Comparison of ENCODE assay signal across 8 cellular contexts in the genomic region with DNA sequence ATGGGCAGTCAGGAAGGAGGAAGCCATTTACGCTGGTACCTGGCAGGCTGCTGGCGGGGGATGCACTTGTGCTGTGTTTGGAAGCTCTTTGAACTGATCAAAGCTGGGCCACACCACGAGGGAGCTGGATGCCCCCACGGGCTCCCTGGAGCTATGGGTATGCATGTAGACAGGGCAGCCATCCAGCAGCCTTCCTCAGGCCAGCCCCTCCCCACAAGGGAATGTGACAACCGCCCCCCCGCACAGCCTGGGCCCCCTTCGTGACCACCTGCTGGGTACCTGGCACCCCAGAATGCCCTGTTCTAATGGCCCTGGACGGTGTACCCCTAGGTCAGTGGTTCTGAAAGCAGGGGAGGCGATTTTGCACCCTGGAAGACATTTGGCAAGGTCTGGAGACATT.
"Had no signal": no experiment of that assay in that cellular context is flagged by ENCODE, and none has a peak within 500 bp of the region (broad histone marks: within the 10 kb centered on the region; RNA-seq: fewer than 3 reads in every experiment).

No MANE protein-coding gene starts in this region.

- H3K4me3 Mint-ChIP-seq: GM23338, HFFc6, IgD-negative memory B cell had no signal

- FAIRE-seq: HepG2 had no signal

- H3K4me1 Mint-ChIP-seq: GM23338 had no signal

- H3K9me3 Mint-ChIP-seq: GM23338, HFFc6, IgD-negative memory B cell had no signal

- H3K36me3 Mint-ChIP-seq: IgD-negative memory B cell had no signal

- H3K27ac ChIP-seq: HL-60 had no signal

- H3K27ac Mint-ChIP-seq: GM23338, HFFc6, IgD-negative memory B cell had no signal

- DNase-seq: H7, HCEC 1CT, HFFc6, KBM-7 had no signal

- H3K4me3 ChIP-seq: GM23338 had no signal
